ENCODE assay signal across 8 cellular contexts in genomic region chr5:6714221-6715041, GRCh38.
DNase-seq lines count a peak whose midpoint lies in the region; ATAC-seq lines count a peak whose summit lies in the region.

No MANE protein-coding gene starts in this region.

- no peak overlapping the region for H3K27ac ChIP-seq in iPS-18a (ENCODE audit: low read length)

- peak; percentile 7 for DNase-seq in NCI-H226
- DNase-seq in adipocyte (ENCODE audit: low read depth), result peak; percentile 71
- peak; percentile 50 for DNase-seq in stimulated activated CD8-positive, alpha-beta memory T cell treated with anti-CD3 and anti-CD28 coated beads, Interleukin-4, amount 100 ng/mL, for 48 hours
- DNase-seq in inferior parietal cortex (ENCODE audit: extremely low spot score), result no peak

- H3K9me3 ChIP-seq in adipocyte (ENCODE audit: control insufficient read depth, low read length) (no peaks in the 10 kb centered on the region), iPS-18a (ENCODE audit: control insufficient read depth, low read depth, low read length) (no peaks in the 10 kb centered on the region)

- H3K27me3 ChIP-seq in adipocyte (replicated peaks; ENCODE audit: control insufficient read depth, insufficient read depth, low read length) (no peaks in the 10 kb centered on the region), iPS-18a (ENCODE audit: control insufficient read depth, insufficient read depth, low read length) (peaks cover 14% of the 10 kb centered on the region)

- H3K9ac ChIP-seq in adipocyte (ENCODE audit: low read length) (peak overlapping the region; percentile 90), iPS-18a (ENCODE audit: low read length) (no peak overlapping the region)

- no peaks in the 10 kb centered on the region for H3K36me3 ChIP-seq in adipocyte (ENCODE audit: control insufficient read depth, insufficient read depth, low read length, severe bottlenecking)
- no peaks in the 10 kb centered on the region for H3K36me3 ChIP-seq in iPS-18a (ENCODE audit: control insufficient read depth, low read depth, low read length)

- H3K4me1 ChIP-seq in adipocyte (ENCODE audit: control insufficient read depth, insufficient read depth, low read length) (peaks cover 44% of the 10 kb centered on the region), iPS-18a (ENCODE audit: control insufficient read depth, low read depth, low read length) (peaks cover 14% of the 10 kb centered on the region)

- ATAC-seq in GM21360 (IDR thresholded peaks at IDR 0.05; ENCODE audit: unreplicated experiment), result no peak
- ATAC-seq in HG03457 (IDR thresholded peaks at IDR 0.05; ENCODE audit: unreplicated experiment), result no peak

- H3K4me3 ChIP-seq in GM08714 (ENCODE audit: low read length) (peak overlapping the region; percentile 97), adipocyte (ENCODE audit: low read length) (peak overlapping the region; percentile 93), iPS-18a (ENCODE audit: low read length) (peak overlapping the region; percentile 68)
